In the genomic region with DNA sequence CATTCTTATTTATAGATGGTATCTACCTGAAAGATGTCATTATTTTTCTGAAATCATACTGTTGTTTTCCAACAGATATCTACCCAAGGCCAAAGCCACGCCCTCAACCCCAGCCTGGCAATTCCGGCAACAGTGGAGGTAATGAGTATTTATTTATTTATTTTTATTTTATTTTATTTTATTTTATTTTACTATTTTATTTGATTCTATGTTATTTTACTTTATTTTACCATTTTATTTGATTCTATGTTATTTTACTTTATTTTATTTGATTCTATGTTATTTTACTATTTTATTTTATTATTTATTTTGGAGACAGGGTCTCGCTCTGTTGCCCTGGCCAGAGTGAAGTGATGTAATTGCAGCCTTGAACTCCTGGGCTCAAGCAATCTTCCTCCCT, we compare ENCODE assay signal across 10 cellular contexts. TPM values are rescaled to one million over a fixed set of nuclear protein-coding genes. Genes with fewer than 3 reads are reported as not detected.
"Had no signal": no experiment of that assay in that cellular context is flagged by ENCODE, and none has a peak within 500 bp of the region (broad histone marks: within the 10 kb centered on the region; RNA-seq: fewer than 3 reads in every experiment).

No MANE protein-coding gene starts in this region.

- H3K4me3 ChIP-seq: K562 had no signal

- H3K4me3 Mint-ChIP-seq: IgD-negative memory B cell had no signal

- DNase-seq: IMR-90, KBM-7, KG1 had no signal

- H3K27ac Mint-ChIP-seq: IgD-negative memory B cell had no signal

- H3K27ac ChIP-seq: HL-60 had no signal

- ATAC-seq: HepG2, K562 had no signal

- FAIRE-seq: HepG2, HTR-8/SVneo, K562 had no signal

RNA-seq across cellular contexts. Expression of gene XG, which starts 37.7 kb away (rescaled TPM):
- total RNA-seq: HepG2, HT-29, HT1080, K562 had no signal

RNA-seq across cellular contexts. Expression of gene GYG2, which starts 39.2 kb away (rescaled TPM):
- total RNA-seq: HT-29, HT1080 had no signal
